Comparison of ENCODE assay signal across 22 cellular contexts in genomic region chr13:75307370-75307984, GRCh38.
DNase-seq lines count a peak whose midpoint lies in the region; ATAC-seq and TF ChIP-seq lines count a peak whose summit lies in the region.
"Had no signal": no experiment of that assay in that cellular context is flagged by ENCODE, and none has a peak within 500 bp of the region (broad histone marks: within the 10 kb centered on the region; RNA-seq: fewer than 3 reads in every experiment).

No MANE protein-coding gene starts in this region.

- no peak for ATAC-seq in activated naive CD4-positive, alpha-beta T cell treated with anti-CD3 and anti-CD28 coated beads, Interleukin-2, amount 50 U/mL, for 72 hours
- ATAC-seq in WTC11 = peak; percentile 51; the same call in 1 of the 2 replicates
- ATAC-seq: HepG2, left lung, right lobe of liver had no signal

- no peaks in the 10 kb centered on the region for H3K27me3 Mint-ChIP-seq in activated naive CD4-positive, alpha-beta T cell treated with anti-CD3 and anti-CD28 coated beads, Interleukin-2, amount 10 ng/mL, durations not matched to agents 7 days and 5 days
- no peaks in the 10 kb centered on the region for H3K27me3 Mint-ChIP-seq in WTC11 (ENCODE audit: low read depth)
- H3K27me3 Mint-ChIP-seq: dendritic cell treated with granulocyte-macrophage colony-stimulating factor and Interleukin-4, amounts not matched to agents 40 ng/mL and 50 ng/mL, for 4 days; progenitor cell of endocrine pancreas had no signal

- H3K9me3 Mint-ChIP-seq in activated naive CD4-positive, alpha-beta T cell treated with anti-CD3 and anti-CD28 coated beads, Interleukin-2, amount 50 U/mL, for 72 hours = peaks cover 4 to 13% of the 10 kb centered on the region in 2 donors
- peaks cover 4% of the 10 kb centered on the region for H3K9me3 Mint-ChIP-seq in activated naive CD4-positive, alpha-beta T cell treated with anti-CD3 and anti-CD28 coated beads, Interleukin-2, amount 10 ng/mL, durations not matched to agents 7 days and 5 days
- no peaks in the 10 kb centered on the region for H3K9me3 Mint-ChIP-seq in WTC11

- CTCF ChIA-PET in activated naive CD4-positive, alpha-beta T cell treated with anti-CD3 and anti-CD28 coated beads, Interleukin-2, amount 10 ng/mL, durations not matched to agents 7 days and 5 days (lab: Charles Lee) = interaction anchor here (1.3 kb wide), 1 partner anchor 49 kb away, joined by 3 read pairs; no protein-coding TSS in a partner anchor
- CTCF ChIA-PET in WTC11 (lab: Charles Lee) = no interaction called here

- TF ChIP-seq CTCF in WTC11 (IDR thresholded peaks at IDR 0.05) (no peak), GM10266 (IDR thresholded peaks at IDR 0.05; ENCODE audit: control insufficient read depth, insufficient read depth, low read depth, missing control alignments) (no peak)

- peak overlapping the region; percentile 45 to 78 for H3K27ac Mint-ChIP-seq in activated naive CD4-positive, alpha-beta T cell treated with anti-CD3 and anti-CD28 coated beads, Interleukin-2, amount 50 U/mL, for 72 hours
- H3K27ac Mint-ChIP-seq in activated naive CD4-positive, alpha-beta T cell treated with anti-CD3 and anti-CD28 coated beads, Interleukin-2, amount 10 ng/mL, durations not matched to agents 7 days and 5 days = no peak overlapping the region
- H3K27ac Mint-ChIP-seq in WTC11 = 0 out of 2 replicates have a peak overlapping the region, but pooled peaks have one; percentile 47
- H3K27ac Mint-ChIP-seq: dendritic cell treated with granulocyte-macrophage colony-stimulating factor and Interleukin-4, amounts not matched to agents 40 ng/mL and 50 ng/mL, for 4 days; progenitor cell of endocrine pancreas had no signal

- H3K4me1 Mint-ChIP-seq in activated naive CD4-positive, alpha-beta T cell treated with anti-CD3 and anti-CD28 coated beads, Interleukin-2, amount 10 ng/mL, durations not matched to agents 7 days and 5 days = peaks cover under 1% of the 10 kb centered on the region
- H3K4me1 Mint-ChIP-seq in WTC11 = peaks cover 8% of the 10 kb centered on the region

- peaks cover 40 to 57% of the 10 kb centered on the region in 2 donors for H3K36me3 Mint-ChIP-seq in activated naive CD4-positive, alpha-beta T cell treated with anti-CD3 and anti-CD28 coated beads, Interleukin-2, amount 50 U/mL, for 72 hours
- H3K36me3 Mint-ChIP-seq in activated naive CD4-positive, alpha-beta T cell treated with anti-CD3 and anti-CD28 coated beads, Interleukin-2, amount 10 ng/mL, durations not matched to agents 7 days and 5 days = peaks cover 37% of the 10 kb centered on the region
- peaks cover 25% of the 10 kb centered on the region for H3K36me3 Mint-ChIP-seq in WTC11

- POLR2A ChIA-PET in WTC11 (lab: Charles Lee) = no interaction called here

- DNase-seq in activated naive CD4-positive, alpha-beta T cell treated with anti-CD3 and anti-CD28 coated beads, Interleukin-2, amount 50 U/mL, for 72 hours (ENCODE audit: low spot score in 2 of 2) = no peak
- DNase-seq in activated naive CD4-positive, alpha-beta T cell treated with anti-CD3 and anti-CD28 coated beads, Interleukin-2, amount 10 ng/mL, durations not matched to agents 7 days and 5 days = no peak
- DNase-seq in WTC11 (ENCODE audit: low spot score) (no peak), fibroblast of peridontal ligament (ENCODE audit: extremely low read depth) (peak; percentile 6), NCI-H1105 (lab: John Stamatoyannopoulos, UW) (no peak), GM10266 (ENCODE audit: extremely low spot score) (no peak), GDM1 (lab: John Stamatoyannopoulos, UW) (no peak)
- DNase-seq: activated CD8-positive, alpha-beta memory T cell treated with anti-CD3 and anti-CD28 coated beads for 24 hours; Calu3; caudate nucleus; DND-41; GM23248; left lung; MV-4-11; NCI-H146; NCI-H2107; NCI-H82; right lobe of liver; stimulated activated naive CD4-positive, alpha-beta T cell had no signal

- no peak overlapping the region for H3K4me3 Mint-ChIP-seq in activated naive CD4-positive, alpha-beta T cell treated with anti-CD3 and anti-CD28 coated beads, Interleukin-2, amount 10 ng/mL, durations not matched to agents 7 days and 5 days
- no peak overlapping the region for H3K4me3 Mint-ChIP-seq in WTC11
- H3K4me3 Mint-ChIP-seq: dendritic cell treated with granulocyte-macrophage colony-stimulating factor and Interleukin-4, amounts not matched to agents 40 ng/mL and 50 ng/mL, for 4 days had no signal

TF ChIP-seq in WTC11, 78 proteins besides CTCF, POLR2A, EP300 and RAD21 (continues in another document):
- TF ChIP-seq ESRRA (CRISPR knock-in tag; IDR thresholded peaks at IDR 0.05; ENCODE audit: borderline replicate concordance) (no peak), NR2C2 (CRISPR knock-in tag; IDR thresholded peaks at IDR 0.05) (no peak), ERG (CRISPR knock-in tag; IDR thresholded peaks at IDR 0.05) (no peak), ELF4 (CRISPR knock-in tag; IDR thresholded peaks at IDR 0.05; ENCODE audit: low read depth) (no peak), ZMAT4 (CRISPR knock-in tag; IDR thresholded peaks at IDR 0.05) (no peak), TP53 (CRISPR knock-in tag; IDR thresholded peaks at IDR 0.05) (no peak), FOXP4 (CRISPR knock-in tag; IDR thresholded peaks at IDR 0.05) (no peak), GABPB1 (CRISPR knock-in tag; IDR thresholded peaks at IDR 0.05) (no peak)
- TF ChIP-seq, protein P1, sequence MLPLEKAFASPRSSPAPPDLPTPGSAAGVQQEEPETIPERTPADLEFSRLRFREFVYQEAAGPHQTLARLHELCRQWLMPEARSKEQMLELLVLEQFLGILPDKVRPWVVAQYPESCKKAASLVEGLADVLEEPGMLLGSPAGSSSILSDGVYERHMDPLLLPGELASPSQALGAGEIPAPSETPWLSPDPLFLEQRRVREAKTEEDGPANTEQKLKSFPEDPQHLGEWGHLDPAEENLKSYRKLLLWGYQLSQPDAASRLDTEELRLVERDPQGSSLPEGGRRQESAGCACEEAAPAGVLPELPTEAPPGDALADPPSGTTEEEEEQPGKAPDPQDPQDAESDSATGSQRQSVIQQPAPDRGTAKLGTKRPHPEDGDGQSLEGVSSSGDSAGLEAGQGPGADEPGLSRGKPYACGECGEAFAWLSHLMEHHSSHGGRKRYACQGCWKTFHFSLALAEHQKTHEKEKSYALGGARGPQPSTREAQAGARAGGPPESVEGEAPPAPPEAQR (CRISPR knock-in tag; IDR thresholded peaks at IDR 0.05) = no peak
- TF ChIP-seq, protein P2, sequence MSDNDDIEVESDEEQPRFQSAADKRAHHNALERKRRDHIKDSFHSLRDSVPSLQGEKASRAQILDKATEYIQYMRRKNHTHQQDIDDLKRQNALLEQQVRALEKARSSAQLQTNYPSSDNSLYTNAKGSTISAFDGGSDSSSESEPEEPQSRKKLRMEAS (CRISPR knock-in tag; IDR thresholded peaks at IDR 0.05) = no peak
- TF ChIP-seq, protein P3, sequence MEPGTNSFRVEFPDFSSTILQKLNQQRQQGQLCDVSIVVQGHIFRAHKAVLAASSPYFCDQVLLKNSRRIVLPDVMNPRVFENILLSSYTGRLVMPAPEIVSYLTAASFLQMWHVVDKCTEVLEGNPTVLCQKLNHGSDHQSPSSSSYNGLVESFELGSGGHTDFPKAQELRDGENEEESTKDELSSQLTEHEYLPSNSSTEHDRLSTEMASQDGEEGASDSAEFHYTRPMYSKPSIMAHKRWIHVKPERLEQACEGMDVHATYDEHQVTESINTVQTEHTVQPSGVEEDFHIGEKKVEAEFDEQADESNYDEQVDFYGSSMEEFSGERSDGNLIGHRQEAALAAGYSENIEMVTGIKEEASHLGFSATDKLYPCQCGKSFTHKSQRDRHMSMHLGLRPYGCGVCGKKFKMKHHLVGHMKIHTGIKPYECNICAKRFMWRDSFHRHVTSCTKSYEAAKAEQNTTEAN (CRISPR knock-in tag; IDR thresholded peaks at IDR 0.05) = no peak
